9 cellular contexts compared by ENCODE assay signal in genomic region chr16:75764154-75764768, GRCh38. TPM values are rescaled to one million over a fixed set of nuclear protein-coding genes. Genes with fewer than 3 reads are reported as not detected.
A peak's percentile ranks its signal among the peaks of the same experiment; 100 is the strongest.
DNase-seq lines count a peak whose midpoint lies in the region; ATAC-seq and TF ChIP-seq lines count a peak whose summit lies in the region.
"Had no signal": no experiment of that assay in that cellular context is flagged by ENCODE, and none has a peak within 500 bp of the region (broad histone marks: within the 10 kb centered on the region; RNA-seq: fewer than 3 reads in every experiment).

No MANE protein-coding gene starts in this region.

- peak; percentile 86 for ATAC-seq in HG02642 (IDR thresholded peaks at IDR 0.05; ENCODE audit: poor library complexity, unreplicated experiment)
- peak; percentile 50 to 71 for ATAC-seq in gastrocnemius medialis

- in situ Hi-C loops in gastrocnemius medialis (cut with MboI; ENCODE audit: low sequenced_read_pairs in 4 of 4), result loop anchor here in 3 of 4 donors (5.0 to 25.0 kb wide), 4 partner anchors 289 to 577 kb away; partner anchors contain the start of genes CTRB1 (in 1 of the 3) and CTRB2 (in 1 of the 3)

- H2AFZ ChIP-seq in SU-DHL-6 (ENCODE audit: low read depth, low read length, severe bottlenecking), result peak overlapping the region; percentile 71

- H3K9me2 ChIP-seq in SU-DHL-6 (replicated peaks; ENCODE audit: insufficient read depth, low read length), result no peaks in the 10 kb centered on the region

- H3K4me1 ChIP-seq in gastrocnemius medialis, result no peaks in the 10 kb centered on the region

- intact Hi-C loops in gastrocnemius medialis (cut with DNase I; ENCODE audit: low total_unique reads), result loop anchor here (5.0 kb wide), 1 partner anchor 292 kb away; no protein-coding TSS in a partner anchor

- TF ChIP-seq CTCF in NB4 (IDR thresholded peaks at IDR 0.05; ENCODE audit: low read depth, low read length) (peak; percentile 83), SU-DHL-6 (IDR thresholded peaks at IDR 0.05; ENCODE audit: insufficient read depth, low read length, poor library complexity, severe bottlenecking) (peak; percentile 92), gastrocnemius medialis (IDR thresholded peaks at IDR 0.05 in 4 of 5, conservative IDR thresholded peaks at IDR 0.05 in 1 of 5) (peak in 4 of 5 experiments; percentile 24 to 58 (median 48))

- no peaks in the 10 kb centered on the region for H3K79me2 ChIP-seq in SU-DHL-6 (ENCODE audit: insufficient read depth, low read length)

- H3K4me3 ChIP-seq in NB4 (ENCODE audit: low read depth, low read length) (no peak overlapping the region), SU-DHL-6 (ENCODE audit: insufficient read depth, low read length, poor library complexity, severe bottlenecking) (peak overlapping the region; percentile 22), gastrocnemius medialis (no peak overlapping the region)
- H3K4me3 ChIP-seq: BLaER1 treated with 17β-estradiol and CSF1 and Interleukin-3, amounts not matched to agents 10 nM and 100 nM had no signal

- no peaks in the 10 kb centered on the region for H4K20me1 ChIP-seq in SU-DHL-6 (ENCODE audit: low read depth, low read length)
- H4K20me1 ChIP-seq: BLaER1 treated with 17β-estradiol and CSF1 and Interleukin-3, amounts not matched to agents 10 nM and 100 nM had no signal

- no peaks in the 10 kb centered on the region for H3K36me3 ChIP-seq in SU-DHL-6 (ENCODE audit: low read length)
- H3K36me3 ChIP-seq in gastrocnemius medialis, result no peaks in the 10 kb centered on the region
- H3K36me3 ChIP-seq: BLaER1 treated with 17β-estradiol and CSF1 and Interleukin-3, amounts not matched to agents 10 nM and 100 nM had no signal

- peak overlapping the region; percentile 98 for H3K4me2 ChIP-seq in SU-DHL-6 (ENCODE audit: low read depth, low read length, poor library complexity, severe bottlenecking)
- H3K4me2 ChIP-seq: BLaER1 treated with 17β-estradiol and CSF1 and Interleukin-3, amounts not matched to agents 10 nM and 100 nM had no signal

- TF ChIP-seq POLR2A in NB4 (IDR thresholded peaks at IDR 0.05; ENCODE audit: extremely low read depth, insufficient read length), result no peak
- no peak for TF ChIP-seq POLR2A in gastrocnemius medialis (IDR thresholded peaks at IDR 0.05)

- peak overlapping the region; percentile 91 for H3K27ac ChIP-seq in SU-DHL-6 (ENCODE audit: low read depth, low read length)
- H3K27ac ChIP-seq in gastrocnemius medialis, result no peak overlapping the region
- H3K27ac ChIP-seq: BLaER1 treated with 17β-estradiol and CSF1 and Interleukin-3, amounts not matched to agents 10 nM and 100 nM had no signal

- H3K9ac ChIP-seq in SU-DHL-6 (ENCODE audit: low read length), result peak overlapping the region; percentile 33
- H3K9ac ChIP-seq: BLaER1 treated with 17β-estradiol and CSF1 and Interleukin-3, amounts not matched to agents 10 nM and 100 nM had no signal

- DNase-seq in NK-92 treated with Interleukin-12 subunit alpha and Interleukin-12 subunit beta, amount 100 ng/mL, for 24 hours (lab: John Stamatoyannopoulos, UW), result peak; percentile 7
- DNase-seq in NK-92 (lab: John Stamatoyannopoulos, UW; ENCODE audit: unreplicated experiment) (no peak), NB4 (ENCODE audit: low read depth) (peak; percentile 77), anterior cingulate cortex (lab: John Stamatoyannopoulos, UW) (peak in 47 of 58 donors; percentile 2 to 69 (median 31)), hepatic stellate cell (ENCODE audit: low spot score) (peak; percentile 44), gastrocnemius medialis (no peak)

- no peaks in the 10 kb centered on the region for H3K27me3 ChIP-seq in SU-DHL-6 (ENCODE audit: low read length)
- no peaks in the 10 kb centered on the region for H3K27me3 ChIP-seq in gastrocnemius medialis
- H3K27me3 ChIP-seq: BLaER1 treated with 17β-estradiol and CSF1 and Interleukin-3, amounts not matched to agents 10 nM and 100 nM had no signal

- H3K9me3 ChIP-seq in SU-DHL-6 (ENCODE audit: insufficient read depth, low read length) (no peaks in the 10 kb centered on the region), gastrocnemius medialis (no peaks in the 10 kb centered on the region)

- peaks cover 32% of the 10 kb centered on the region for H3F3A ChIP-seq in SU-DHL-6 (ENCODE audit: insufficient read depth)

RNA-seq across cellular contexts. Expression of gene CPHXL, which starts 38.0 kb away (rescaled TPM):
- total RNA-seq in gastrocnemius medialis, result not detected

Comparison
In these comparisons a context has a peak if more than half of its experiments do, and no peak if none do; other contexts are left out.
1. DNase-seq: peak in NK-92 treated with Interleukin-12 subunit alpha and Interleukin-12 subunit beta, amount 100 ng/mL, for 24 hours (single experiment), NB4 (single experiment), anterior cingulate cortex (47 of 58) and hepatic stellate cell (single experiment); none in NK-92 (single experiment) and gastrocnemius medialis (0 of 2).
2. Peak in every context shown above with its lines, with median percentiles within 50 percentile points of each other: CTCF ChIP-seq.